ENCODE assay signal across 28 cellular contexts in genomic region chr7:3245721-3246120, GRCh38.
"Had no signal": no experiment of that assay in that cellular context is flagged by ENCODE, and none has a peak within 500 bp of the region (broad histone marks: within the 10 kb centered on the region; RNA-seq: fewer than 3 reads in every experiment).

No MANE protein-coding gene starts in this region.

- ATAC-seq: activated CD4-positive, CD25-positive, alpha-beta regulatory T cell treated with anti-CD3 and anti-CD28 coated beads, Interleukin-2, amount 50 U/mL, for 24 hours; stimulated activated naive B cell treated with anti-CD40 and anti-IgM and Interleukin-4, amounts not matched to agents 10 μg/mL and 1 μg/mL and 100 μg/mL, for 72 hours had no signal

- FAIRE-seq: astrocyte, frontal cortex, TTC549 had no signal

- H3K79me2 ChIP-seq: hepatocyte had no signal

- H3K36me3 ChIP-seq: right atrium auricular region, stomach, suprapubic skin, transverse colon had no signal

- H2AFZ ChIP-seq: hepatocyte had no signal

- H3K27me3 ChIP-seq: hepatocyte, right atrium auricular region, stomach, suprapubic skin, transverse colon had no signal

- H3K27ac ChIP-seq: hepatocyte, left ventricle myocardium inferior, right atrium auricular region, stomach, suprapubic skin, transverse colon, VCaP had no signal

- DNase-seq: activated CD4-positive, alpha-beta memory T cell treated with anti-CD3 and anti-CD28 coated beads for 36 hours; activated CD4-positive, alpha-beta T cell treated with anti-CD3 and anti-CD28 coated beads, Interleukin-2, amount 10 ng/mL, durations not matched to agents 24 days and 14 days; activated CD8-positive, alpha-beta memory T cell treated with anti-CD3 and anti-CD28 coated beads, Interleukin-2, amount 50 U/mL, for 4 hours; activated gamma-delta T cell; activated naive CD4-positive, alpha-beta T cell treated with anti-CD3 and anti-CD28 coated beads, Interleukin-2, amount 10 ng/mL, durations not matched to agents 7 days and 5 days; activated naive CD8-positive, alpha-beta T cell treated with anti-CD3 and anti-CD28 coated beads, Interleukin-2, amount 10 ng/mL, durations not matched to agents 7 days and 5 days; activated T-cell treated with anti-CD3 and anti-CD28 coated beads, Interleukin-2, amount 50 U/mL, for 1 hour; dermis blood vessel endothelial cell; effector memory CD4-positive, alpha-beta T cell; left ventricle myocardium inferior; nephron progenitor cell; nucleus accumbens; stimulated activated CD4-positive, alpha-beta T cell treated with anti-CD3 and anti-CD28 coated beads, Interleukin-1b, Interleukin-23, amount 100 ng/mL, for 48 hours; stimulated activated naive B cell treated with anti-CD40 and anti-IgM and Interleukin-4, amounts not matched to agents 10 μg/mL and 1 μg/mL and 100 μg/mL, for 72 hours; stomach; SW 1271; T-helper 9 cell; transverse colon had no signal

- H3K9me3 ChIP-seq: stomach, transverse colon had no signal

- H3K4me1 ChIP-seq: left ventricle myocardium inferior, right atrium auricular region, suprapubic skin, transverse colon had no signal

- H3K4me2 ChIP-seq: hepatocyte had no signal

- H3K4me3 ChIP-seq: hepatocyte, left ventricle myocardium inferior, lung, right atrium auricular region, smooth muscle cell, stomach, suprapubic skin, transverse colon had no signal
